8 cellular contexts compared by ENCODE assay signal in genomic region chr7:129611246-129612111, GRCh38. TPM values are rescaled to one million over a fixed set of nuclear protein-coding genes. Genes with fewer than 3 reads are reported as not detected.
DNase-seq lines count a peak whose midpoint lies in the region; ATAC-seq and TF ChIP-seq lines count a peak whose summit lies in the region.

TSS of gene NRF1 (plus strand) at chr7:129611720. CDS start at chr7:129657352, 45,632 bp downstream.

- intact Hi-C loops in left colon (cut with DNase I, micrococcal nuclease) = no loop called here

- peak; percentile 93 for TF ChIP-seq POLR2A in GM18951 (IDR thresholded peaks at IDR 0.05; ENCODE audit: extremely low read depth, insufficient read depth, insufficient read length)

- ATAC-seq in HG03196 (IDR thresholded peaks at IDR 0.05; ENCODE audit: unreplicated experiment) (peak; percentile 69), left colon (peak; percentile 93)

- peak within 1 kb of the TSS; percentile 95 for H3K27ac ChIP-seq in cingulate gyrus (ENCODE audit: low read depth, low read length)

- in situ Hi-C loops in GM18951 (cut with MboI; ENCODE audit: low sequenced_read_pairs, unreplicated experiment) = no loop called here

- peak; percentile 97 for DNase-seq in AG20443 (ENCODE audit: low spot score)
- DNase-seq in NCI-H460 (ENCODE audit: extremely low read depth, low read depth) = peak; percentile 87
- DNase-seq in activated CD4-positive, alpha-beta T cell treated with anti-CD3 and anti-CD28 coated beads for 4 hours = peak; percentile 89 to 90
- DNase-seq in left colon = peak; percentile 83 to 92
- DNase-seq in stimulated activated CD4-positive, alpha-beta T cell treated with anti-CD3 and anti-CD28 coated beads, Interleukin-1b, Interleukin-23, amount 100 ng/mL, for 4 hours (ENCODE audit: low read depth in 2 of 2) = peak; percentile 84 to 93

RNA-seq across cellular contexts. Expression of gene NRF1, which starts in this region (rescaled TPM):
- total RNA-seq in NCI-H460 (2014; rRNA removed; shearing (Covaris generic)) = 14.8 and 14.9 TPM in 2 replicates
- 10.2 and 27.3 TPM in 2 replicates for polyA plus RNA-seq in NCI-H460 (2014; cell fraction: nucleus; rRNA removed)
- 10 to 100 TPM; 13.0 to 13.6 TPM for total RNA-seq in left colon

Comparison
In these comparisons a context has a peak if more than half of its experiments do, and no peak if none do; other contexts are left out.
1. Peak in every context shown above with its lines: DNase-seq, ATAC-seq and H3K27ac ChIP-seq.